8 cellular contexts compared by ENCODE assay signal in genomic region chr7:50610521-50611277, GRCh38. TPM values are rescaled to one million over a fixed set of nuclear protein-coding genes. Genes with fewer than 3 reads are reported as not detected.
DNase-seq lines count a peak whose midpoint lies in the region; ATAC-seq and TF ChIP-seq lines count a peak whose summit lies in the region.

No MANE protein-coding gene starts in this region.

- H4K20me1 ChIP-seq in smooth muscle cell (ENCODE audit: low read depth): no peaks in the 10 kb centered on the region

- H3K4me2 ChIP-seq in smooth muscle cell: no peak overlapping the region

- no peaks in the 10 kb centered on the region for H3K36me3 ChIP-seq in smooth muscle cell (ENCODE audit: low read depth)

- DNase-seq in EH (ENCODE audit: low read depth) (peak; percentile 72), T-helper 9 cell (peak; percentile 37), fibroblast of pulmonary artery (ENCODE audit: low read depth) (peak; percentile 81), posterior cingulate gyrus (no peak), smooth muscle cell (lab: John Stamatoyannopoulos, UW; ENCODE audit: unreplicated experiment) (no peak), NCI-H524 treated with DMSO at 0.1 percent for 48 hours (lab: John Stamatoyannopoulos, UW) (no peak), 8988T (no peak)

- H3F3A ChIP-seq in smooth muscle cell (ENCODE audit: low read depth): no peaks in the 10 kb centered on the region

- H3K9ac ChIP-seq in smooth muscle cell (ENCODE audit: low read depth): no peak overlapping the region

- ATAC-seq in HG02970 (IDR thresholded peaks at IDR 0.05; ENCODE audit: low FRiP score, unreplicated experiment): peak; percentile 63

- H3K27me3 ChIP-seq in smooth muscle cell (ENCODE audit: low read depth): no peaks in the 10 kb centered on the region

- H3K4me1 ChIP-seq in smooth muscle cell (ENCODE audit: low read depth): no peaks in the 10 kb centered on the region

- H3K79me2 ChIP-seq in smooth muscle cell (ENCODE audit: low read depth): no peaks in the 10 kb centered on the region

- no peaks in the 10 kb centered on the region for H3K9me3 ChIP-seq in smooth muscle cell (replicated peaks; ENCODE audit: low read depth)

- intact Hi-C loops in posterior cingulate gyrus (cut with DNase I): no loop called here

- no peak for TF ChIP-seq CTCF in fibroblast of pulmonary artery (IDR thresholded peaks at IDR 0.05; ENCODE audit: low read length, missing control alignments)
- no peak for TF ChIP-seq CTCF in smooth muscle cell (IDR thresholded peaks at IDR 0.05; ENCODE audit: borderline replicate concordance, insufficient read depth, poor library complexity, severe bottlenecking)

- H3K4me3 ChIP-seq in fibroblast of pulmonary artery (replicated peaks; ENCODE audit: low read depth, low read length) (no peak overlapping the region), smooth muscle cell (no peak overlapping the region)

- H2AFZ ChIP-seq in smooth muscle cell (ENCODE audit: low read depth): no peak overlapping the region

- H3K27ac ChIP-seq in smooth muscle cell (ENCODE audit: low read depth): no peak overlapping the region

- WGBS in smooth muscle cell (ENCODE audit: low lambda C conversion rate): 77% methylated on average over 6 of the region's 6 CpGs

RNA-seq across cellular contexts. Expression of gene DDC, which starts 45.5 kb away (rescaled TPM):
- total RNA-seq in smooth muscle cell: not detected in 2 replicates
- polyA plus RNA-seq in smooth muscle cell: not detected in 2 replicates

Comparison
In these comparisons a context has a peak if more than half of its experiments do, and no peak if none do; other contexts are left out.
1. DNase-seq: peak in EH (single experiment), T-helper 9 cell (single experiment) and fibroblast of pulmonary artery (single experiment); none in posterior cingulate gyrus (0 of 10), smooth muscle cell (single experiment), NCI-H524 treated with DMSO at 0.1 percent for 48 hours (single experiment) and 8988T (single experiment).